In the genomic region with DNA sequence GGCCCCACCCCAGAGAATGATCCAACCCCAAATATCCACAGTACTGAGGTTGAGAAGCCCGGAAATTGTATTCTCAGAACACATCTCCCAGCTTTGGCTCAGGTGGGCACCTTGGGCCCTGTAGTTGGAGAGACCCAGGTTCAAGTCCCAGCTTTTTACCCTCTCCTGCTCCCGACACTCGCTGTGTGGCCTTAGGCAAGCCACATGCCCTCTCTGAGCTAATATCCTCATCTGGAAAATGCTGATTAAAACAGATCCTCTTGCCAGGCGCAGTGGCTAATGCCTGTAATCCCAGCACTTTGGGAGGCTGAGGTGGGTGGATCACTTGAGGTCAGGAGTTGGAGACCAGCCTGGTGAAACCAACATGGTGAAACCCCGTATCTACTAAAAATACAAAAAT, we compare ENCODE assay signal across 16 cellular contexts. TPM values are rescaled to one million over a fixed set of nuclear protein-coding genes. Genes with fewer than 3 reads are reported as not detected.
DNase-seq lines count a peak whose midpoint lies in the region; ATAC-seq, FAIRE-seq and TF ChIP-seq lines count a peak whose summit lies in the region.
"Had no signal": no experiment of that assay in that cellular context is flagged by ENCODE, and none has a peak within 500 bp of the region (broad histone marks: within the 10 kb centered on the region; RNA-seq: fewer than 3 reads in every experiment).

No MANE protein-coding gene starts in this region.

- H3K36me3 Mint-ChIP-seq in activated CD4-positive, alpha-beta T cell treated with anti-CD3 and anti-CD28 coated beads for 36 hours (ENCODE audit: low read depth), result no peaks in the 10 kb centered on the region
- H3K36me3 Mint-ChIP-seq: CD4-positive, CD25-positive, alpha-beta regulatory T cell had no signal

- ATAC-seq in HepG2 (no peak), right lobe of liver (no peak)
- no peak for ATAC-seq in activated CD4-positive, alpha-beta T cell treated with anti-CD3 and anti-CD28 coated beads for 36 hours

- TF ChIP-seq EP300 in HepG2 (IDR thresholded peaks at IDR 0.05; ENCODE audit: low read depth in 2 of 2, low read length in 2 of 2) (no peak), HepG2 (CRISPR knock-in tag; IDR thresholded peaks at IDR 0.05; ENCODE audit: borderline replicate concordance) (no peak), esophagus muscularis mucosa (IDR thresholded peaks at IDR 0.05) (no peak)

- H3K27ac ChIP-seq in HepG2 (ENCODE audit: extremely low read length, insufficient read depth, low read length) (no peak overlapping the region), right lobe of liver (no peak overlapping the region), esophagus muscularis mucosa (replicated peaks in 1 of 4) (peak overlapping the region in 3 of 4 donors; percentile 93 to 94 (median 94)), skeletal muscle tissue (ENCODE audit: low read depth, low read length) (peak overlapping the region; percentile 99)
- H3K27ac ChIP-seq: BLaER1 treated with 17β-estradiol and CSF1 and Interleukin-3, amounts not matched to agents 10 nM and 100 nM; GM23248 had no signal

- no peaks in the 10 kb centered on the region for H3K79me2 ChIP-seq in HepG2 (ENCODE audit: insufficient read depth, low read length)

- H3K4me1 Mint-ChIP-seq in activated CD4-positive, alpha-beta T cell treated with anti-CD3 and anti-CD28 coated beads for 36 hours, result no peaks in the 10 kb centered on the region
- H3K4me1 Mint-ChIP-seq: CD4-positive, CD25-positive, alpha-beta regulatory T cell had no signal

- in situ Hi-C loops in HepG2 (cut with HindIII; ENCODE audit: extremely low pct_ligation_motif_present, low pct_unique_long_range_greater_than_20kb), result no loop called here

- no peaks in the 10 kb centered on the region for H3K9me3 Mint-ChIP-seq in activated CD4-positive, alpha-beta T cell treated with anti-CD3 and anti-CD28 coated beads for 36 hours (ENCODE audit: low read depth)

- no peak overlapping the region for H2AFZ ChIP-seq in HepG2 (ENCODE audit: low read length)
- H2AFZ ChIP-seq: GM23248 had no signal

- no peak overlapping the region for H3K4me2 ChIP-seq in HepG2 (ENCODE audit: low read depth, low read length)

- DNase-seq in HepG2 (ENCODE audit: low spot score), result no peak
- no peak for DNase-seq in right lobe of liver
- DNase-seq in esophagus muscularis mucosa (ENCODE audit: extremely low spot score), result no peak
- no peak for DNase-seq in NCI-H446 treated with DMSO at 0.1 percent for 48 hours (lab: John Stamatoyannopoulos, UW)
- no peak for DNase-seq in SHP77 treated with DMSO at 0.1 percent for 48 hours (lab: John Stamatoyannopoulos, UW)
- no peak for DNase-seq in activated CD4-positive, alpha-beta T cell treated with anti-CD3 and anti-CD28 coated beads for 36 hours
- DNase-seq: 8988T; ACHN; CD4-positive, CD25-positive, alpha-beta regulatory T cell; DMS53; GF-D8; GM23248; IMR-90 had no signal

- H3K9me3 ChIP-seq in HepG2 (ENCODE audit: low read length) (no peaks in the 10 kb centered on the region), right lobe of liver (no peaks in the 10 kb centered on the region), esophagus muscularis mucosa (no peaks in the 10 kb centered on the region), skeletal muscle tissue (ENCODE audit: control insufficient read depth in 3 of 3, low read length in 3 of 3) (no peaks in the 10 kb centered on the region)
- H3K9me3 ChIP-seq: BLaER1 treated with 17β-estradiol and CSF1 and Interleukin-3, amounts not matched to agents 10 nM and 100 nM had no signal

- CTCF ChIA-PET in HepG2 (lab: Yijun Ruan, JAX; ENCODE audit: low intra/inter-chr PET ratio, low total read pairs), result no interaction called here
- CTCF ChIA-PET in activated CD4-positive, alpha-beta T cell treated with anti-CD3 and anti-CD28 coated beads for 36 hours (lab: Charles Lee), result no interaction called here

- H3K27me3 ChIP-seq in HepG2 (ENCODE audit: control insufficient read depth in 1 of 2, insufficient read depth in 2 of 2, low read length in 2 of 2), result no peaks in the 10 kb centered on the region
- no peaks in the 10 kb centered on the region for H3K27me3 ChIP-seq in right lobe of liver
- H3K27me3 ChIP-seq in esophagus muscularis mucosa, result no peaks in the 10 kb centered on the region
- peaks cover 0 to 2% (median 0%) of the 10 kb centered on the region in 3 donors for H3K27me3 ChIP-seq in skeletal muscle tissue (ENCODE audit: control insufficient read depth in 3 of 3, insufficient read depth in 3 of 3, low read length in 3 of 3)
- H3K27me3 ChIP-seq: BLaER1 treated with 17β-estradiol and CSF1 and Interleukin-3, amounts not matched to agents 10 nM and 100 nM had no signal

- TF ChIP-seq RAD21 in HepG2 (CRISPR knock-in tag; IDR thresholded peaks at IDR 0.05), result no peak

- no peak overlapping the region for H3K4me3 Mint-ChIP-seq in activated CD4-positive, alpha-beta T cell treated with anti-CD3 and anti-CD28 coated beads for 36 hours
- H3K4me3 Mint-ChIP-seq: CD4-positive, CD25-positive, alpha-beta regulatory T cell had no signal

- TF ChIP-seq CTCF in HepG2 (CRISPR knock-in tag; IDR thresholded peaks at IDR 0.05), result no peak
- no peak for TF ChIP-seq CTCF in right lobe of liver (IDR thresholded peaks at IDR 0.05)
- no peak for TF ChIP-seq CTCF in esophagus muscularis mucosa (IDR thresholded peaks at IDR 0.05)

- TF ChIP-seq POLR2A in HepG2 (IDR thresholded peaks at IDR 0.05; ENCODE audit: insufficient read depth in 1 of 2, low read depth in 2 of 2, low read length in 2 of 2) (no peak), right lobe of liver (IDR thresholded peaks at IDR 0.05) (no peak), esophagus muscularis mucosa (IDR thresholded peaks at IDR 0.05; ENCODE audit: low read depth) (no peak)

- H4K20me1 ChIP-seq in HepG2 (ENCODE audit: insufficient read depth, low read length), result no peaks in the 10 kb centered on the region
- H4K20me1 ChIP-seq: BLaER1 treated with 17β-estradiol and CSF1 and Interleukin-3, amounts not matched to agents 10 nM and 100 nM had no signal

- H3K27me3 Mint-ChIP-seq in activated CD4-positive, alpha-beta T cell treated with anti-CD3 and anti-CD28 coated beads for 36 hours, result no peaks in the 10 kb centered on the region

- 99% methylated on average over 4 of the region's 5 CpGs for WGBS in HepG2 (ENCODE audit: low lambda C conversion rate)
- 80% methylated on average over 1 of the region's 5 CpGs for WGBS in right lobe of liver (ENCODE audit: insufficient coverage, low coverage, low lambda C conversion rate, missing lambda C conversion rate)
- 90% methylated on average over 5 of the region's 5 CpGs for WGBS in esophagus muscularis mucosa

- peaks cover 35% of the 10 kb centered on the region for H3K4me1 ChIP-seq in HepG2 (ENCODE audit: insufficient read depth, low read length)
- peaks cover 0 to 40% (median 17%) of the 10 kb centered on the region in 4 donors for H3K4me1 ChIP-seq in right lobe of liver
- H3K4me1 ChIP-seq in esophagus muscularis mucosa, result peaks cover 27 to 60% (median 46%) of the 10 kb centered on the region in 4 donors
- H3K4me1 ChIP-seq in skeletal muscle tissue (ENCODE audit: control insufficient read depth in 3 of 3, insufficient read depth in 3 of 3, low read length in 3 of 3), result peaks cover 43 to 79% (median 64%) of the 10 kb centered on the region in 3 donors

- BruUV-seq in HepG2 (replicated peaks; lab: Mats Ljungman, UMichigan), result no TSS peak

- POLR2A ChIA-PET in HepG2 (lab: Yijun Ruan, JAX), result no interaction called here
- POLR2A ChIA-PET in activated CD4-positive, alpha-beta T cell treated with anti-CD3 and anti-CD28 coated beads for 36 hours (lab: Charles Lee), result no interaction called here

- intact Hi-C loops in HepG2 (cut with micrococcal nuclease; ENCODE audit: unreplicated experiment), result no loop called here
- intact Hi-C loops in right lobe of liver (cut with DNase I), result no loop called here
- intact Hi-C loops in esophagus muscularis mucosa (cut with DNase I), result loop anchor here (5.0 kb wide), 1 partner anchor 58 kb away; a partner anchor contains a TSS
- intact Hi-C loops in activated CD4-positive, alpha-beta T cell treated with anti-CD3 and anti-CD28 coated beads for 36 hours (cut with DNase I, micrococcal nuclease), result no loop called here

- no peak for FAIRE-seq in HepG2 (lab: Jason Lieb, UNC)
- FAIRE-seq: H54 had no signal

- H3K36me3 ChIP-seq in HepG2 (replicated peaks in 1 of 2; ENCODE audit: control insufficient read depth in 1 of 2, insufficient read depth in 2 of 2, low read length in 2 of 2) (no peaks in the 10 kb centered on the region), right lobe of liver (peaks cover 0 to 33% (median 16%) of the 10 kb centered on the region in 4 donors), esophagus muscularis mucosa (peaks cover 12 to 30% (median 23%) of the 10 kb centered on the region in 4 donors), skeletal muscle tissue (ENCODE audit: control insufficient read depth in 3 of 3, insufficient read depth in 3 of 3, low read length in 3 of 3) (peaks cover 15 to 39% (median 20%) of the 10 kb centered on the region in 3 donors)
- H3K36me3 ChIP-seq: BLaER1 treated with 17β-estradiol and CSF1 and Interleukin-3, amounts not matched to agents 10 nM and 100 nM had no signal

- H3K9ac ChIP-seq in HepG2 (ENCODE audit: insufficient read depth, low read depth, low read length), result no peak overlapping the region
- H3K9ac ChIP-seq in skeletal muscle tissue (ENCODE audit: low read depth in 1 of 3, low read length in 3 of 3), result peak overlapping the region in 1 of 3 donors; percentile 98
- H3K9ac ChIP-seq: GM23248 had no signal

- H3K4me3 ChIP-seq in HepG2 (replicated peaks in 1 of 3; ENCODE audit: insufficient read depth in 1 of 3, low read depth in 2 of 3, low read length in 3 of 3) (no peak overlapping the region), right lobe of liver (no peak overlapping the region), esophagus muscularis mucosa (no peak overlapping the region), skeletal muscle tissue (ENCODE audit: low read length in 3 of 3) (no peak overlapping the region)
- H3K4me3 ChIP-seq: BLaER1 treated with 17β-estradiol and CSF1 and Interleukin-3, amounts not matched to agents 10 nM and 100 nM; GM23248 had no signal

- H3K27ac Mint-ChIP-seq in activated CD4-positive, alpha-beta T cell treated with anti-CD3 and anti-CD28 coated beads for 36 hours, result no peak overlapping the region

RNA-seq across cellular contexts. Expression of a gene that starts 2.6 kb away (rescaled TPM):
- 0.80 and 1.3 TPM in 2 replicates for total RNA-seq in HepG2 (2016; rRNA removed; fragmentation: Illumina TruSeq; extraction: Trizol)
- total RNA-seq in HepG2 (2016; cell fraction: cytosol; rRNA removed; fragmentation: Illumina TruSeq; extraction: Trizol; ENCODE audit: low read depth), result 1.2 and 1.4 TPM in 2 replicates
- 0.68 and 1.3 TPM in 2 replicates for total RNA-seq in HepG2 (2016; cell fraction: insoluble cytoplasmic fraction; rRNA removed; fragmentation: Illumina TruSeq; extraction: Trizol)
- total RNA-seq in HepG2 (2016; cell fraction: membrane; rRNA removed; fragmentation: Illumina TruSeq; extraction: Trizol), result 0.12 and 0.21 TPM in 2 replicates
- 1.0 and 1.1 TPM in 2 replicates for total RNA-seq in HepG2 (2016; cell fraction: nucleus; rRNA removed; fragmentation: Illumina TruSeq; extraction: Trizol)
- polyA plus RNA-seq in HepG2 (2011; rRNA removed), result 1.1 and 1.9 TPM in 2 replicates
- 0.72 and 0.76 TPM in 2 replicates for polyA plus RNA-seq in HepG2 (2011; cell fraction: cytosol; rRNA removed)
- 12.5 and 14.8 TPM in 2 replicates for polyA plus RNA-seq in HepG2 (2011; cell fraction: nucleus; rRNA removed)
- polyA plus RNA-seq in HepG2 (2012), result 0.82 and 1.4 TPM in 2 replicates
- polyA plus RNA-seq in HepG2 (2016; cell fraction: cytosol; fragmentation: Illumina TruSeq; extraction: Trizol; ENCODE audit: low read depth), result 1.2 and 1.5 TPM in 2 replicates
- 0.48 and 0.53 TPM in 2 replicates for polyA plus RNA-seq in HepG2 (2016; cell fraction: insoluble cytoplasmic fraction; fragmentation: Illumina TruSeq; extraction: Trizol; ENCODE audit: low read depth)
- polyA plus RNA-seq in HepG2 (2016; cell fraction: membrane; fragmentation: Illumina TruSeq; extraction: Trizol; ENCODE audit: low read depth), result 0.08 and 0.13 TPM in 2 replicates
- polyA plus RNA-seq in HepG2 (2016; cell fraction: nucleus; fragmentation: Illumina TruSeq; extraction: Trizol; ENCODE audit: insufficient read depth, low read depth), result 2.9 and 3.1 TPM in 2 replicates
- 0.19 and 0.78 TPM in 2 replicates for polyA minus RNA-seq in HepG2 (2011; rRNA and poly(A)+ RNA removed; ENCODE audit: low replicate concordance)
- 1.1 and 1.3 TPM in 2 replicates for polyA minus RNA-seq in HepG2 (2011; cell fraction: cytosol; rRNA and poly(A)+ RNA removed)
- polyA minus RNA-seq in HepG2 (2011; cell fraction: nucleus; rRNA and poly(A)+ RNA removed), result 1.0 and 1.6 TPM in 2 replicates
- 10 to 100 TPM; 28.4 to 51.2 (median 39.3) TPM for total RNA-seq in right lobe of liver
- total RNA-seq in esophagus muscularis mucosa, result 100 to 1,000 TPM in 2 of 4 donors, 10 to 100 TPM in 2; 45.7 to 134 (median 91.1) TPM
- total RNA-seq in skeletal muscle tissue, result 15.7 TPM
- total RNA-seq in activated CD4-positive, alpha-beta T cell treated with anti-CD3 and anti-CD28 coated beads for 36 hours, result not detected
- total RNA-seq: CD4-positive, CD25-positive, alpha-beta regulatory T cell; GM23248 had no signal

RNA-seq across cellular contexts. Expression of a gene that starts 19.3 kb away (rescaled TPM):
- 1.6 and 1.8 TPM in 2 replicates for total RNA-seq in HepG2 (2016; rRNA removed; fragmentation: Illumina TruSeq; extraction: Trizol)
- total RNA-seq in HepG2 (2016; cell fraction: cytosol; rRNA removed; fragmentation: Illumina TruSeq; extraction: Trizol; ENCODE audit: low read depth), result 0.35 and 0.40 TPM in 2 replicates
- total RNA-seq in HepG2 (2016; cell fraction: insoluble cytoplasmic fraction; rRNA removed; fragmentation: Illumina TruSeq; extraction: Trizol), result 0.94 and 1.8 TPM in 2 replicates
- total RNA-seq in HepG2 (2016; cell fraction: membrane; rRNA removed; fragmentation: Illumina TruSeq; extraction: Trizol), result 0.65 TPM in 2 replicates
- 1.9 TPM in 2 replicates for total RNA-seq in HepG2 (2016; cell fraction: nucleus; rRNA removed; fragmentation: Illumina TruSeq; extraction: Trizol)
- polyA plus RNA-seq in HepG2 (2011; rRNA removed), result 4.8 and 6.3 TPM in 2 replicates
- 1.6 and 1.9 TPM in 2 replicates for polyA plus RNA-seq in HepG2 (2011; cell fraction: cytosol; rRNA removed)
- 31.7 and 40.6 TPM in 2 replicates for polyA plus RNA-seq in HepG2 (2011; cell fraction: nucleus; rRNA removed)
- polyA plus RNA-seq in HepG2 (2012), result 1.9 and 2.0 TPM in 2 replicates
- polyA plus RNA-seq in HepG2 (2016; cell fraction: cytosol; fragmentation: Illumina TruSeq; extraction: Trizol; ENCODE audit: low read depth), result 0.12 and 0.53 TPM in 2 replicates
- 0.77 and 1.4 TPM in 2 replicates for polyA plus RNA-seq in HepG2 (2016; cell fraction: insoluble cytoplasmic fraction; fragmentation: Illumina TruSeq; extraction: Trizol; ENCODE audit: low read depth)
- polyA plus RNA-seq in HepG2 (2016; cell fraction: membrane; fragmentation: Illumina TruSeq; extraction: Trizol; ENCODE audit: low read depth), result 0.11 and 0.52 TPM in 2 replicates
- polyA plus RNA-seq in HepG2 (2016; cell fraction: nucleus; fragmentation: Illumina TruSeq; extraction: Trizol; ENCODE audit: insufficient read depth, low read depth), result 5.8 and 8.9 TPM in 2 replicates
- polyA minus RNA-seq in HepG2 (2011; rRNA and poly(A)+ RNA removed; ENCODE audit: low replicate concordance), result 0.47 and 3.5 TPM in 2 replicates
- polyA minus RNA-seq in HepG2 (2011; cell fraction: cytosol; rRNA and poly(A)+ RNA removed), result 0.97 and 0.99 TPM in 2 replicates
- polyA minus RNA-seq in HepG2 (2011; cell fraction: nucleus; rRNA and poly(A)+ RNA removed), result 4.1 and 4.4 TPM in 2 replicates
- total RNA-seq in right lobe of liver, result 100 to 1,000 TPM in 4 of 6 experiments, 10 to 100 TPM in 2; 35.0 to 149 (median 117) TPM
- 10 to 100 TPM in 1 of 4 donors, 1 to 10 TPM in 3; 7.9 to 11.9 (median 9.1) TPM for total RNA-seq in esophagus muscularis mucosa
- total RNA-seq in skeletal muscle tissue, result 2.1 TPM
- not detected for total RNA-seq in activated CD4-positive, alpha-beta T cell treated with anti-CD3 and anti-CD28 coated beads for 36 hours
- total RNA-seq: CD4-positive, CD25-positive, alpha-beta regulatory T cell; GM23248; IMR-90 had no signal
- polyA plus RNA-seq: GM23248, IMR-90 had no signal

RNA-seq across cellular contexts. Expression of a gene that starts 24.1 kb away (rescaled TPM):
- total RNA-seq in HepG2 (2016; rRNA removed; fragmentation: Illumina TruSeq; extraction: Trizol), result 7.1 and 12.0 TPM in 2 replicates
- total RNA-seq in HepG2 (2016; cell fraction: cytosol; rRNA removed; fragmentation: Illumina TruSeq; extraction: Trizol; ENCODE audit: low read depth), result 2.0 and 2.2 TPM in 2 replicates
- total RNA-seq in HepG2 (2016; cell fraction: insoluble cytoplasmic fraction; rRNA removed; fragmentation: Illumina TruSeq; extraction: Trizol), result 5.8 and 13.0 TPM in 2 replicates
- total RNA-seq in HepG2 (2016; cell fraction: membrane; rRNA removed; fragmentation: Illumina TruSeq; extraction: Trizol), result 4.2 and 4.7 TPM in 2 replicates
- 10.2 and 12.3 TPM in 2 replicates for total RNA-seq in HepG2 (2016; cell fraction: nucleus; rRNA removed; fragmentation: Illumina TruSeq; extraction: Trizol)
- polyA plus RNA-seq in HepG2 (2011; rRNA removed), result 39.3 and 48.9 TPM in 2 replicates
- polyA plus RNA-seq in HepG2 (2011; cell fraction: cytosol; rRNA removed), result 33.3 and 38.7 TPM in 2 replicates
- 12.1 and 16.5 TPM in 2 replicates for polyA plus RNA-seq in HepG2 (2011; cell fraction: nucleus; rRNA removed)
- polyA plus RNA-seq in HepG2 (2012), result 8.4 and 14.3 TPM in 2 replicates
- 2.4 and 2.6 TPM in 2 replicates for polyA plus RNA-seq in HepG2 (2016; cell fraction: cytosol; fragmentation: Illumina TruSeq; extraction: Trizol; ENCODE audit: low read depth)
- 6.6 and 8.6 TPM in 2 replicates for polyA plus RNA-seq in HepG2 (2016; cell fraction: insoluble cytoplasmic fraction; fragmentation: Illumina TruSeq; extraction: Trizol; ENCODE audit: low read depth)
- 4.2 and 4.9 TPM in 2 replicates for polyA plus RNA-seq in HepG2 (2016; cell fraction: membrane; fragmentation: Illumina TruSeq; extraction: Trizol; ENCODE audit: low read depth)
- polyA plus RNA-seq in HepG2 (2016; cell fraction: nucleus; fragmentation: Illumina TruSeq; extraction: Trizol; ENCODE audit: insufficient read depth, low read depth), result 20.0 and 22.9 TPM in 2 replicates
- polyA minus RNA-seq in HepG2 (2011; rRNA and poly(A)+ RNA removed; ENCODE audit: low replicate concordance), result 0.77 and 28.9 TPM in 2 replicates
- polyA minus RNA-seq in HepG2 (2011; cell fraction: cytosol; rRNA and poly(A)+ RNA removed), result 12.1 and 23.5 TPM in 2 replicates
- polyA minus RNA-seq in HepG2 (2011; cell fraction: nucleus; rRNA and poly(A)+ RNA removed), result 3.2 and 5.6 TPM in 2 replicates
- 1,000 to 10,000 TPM in 2 of 6 experiments, 100 to 1,000 TPM in 4; 331 to 1,334 (median 524) TPM for total RNA-seq in right lobe of liver
- total RNA-seq in esophagus muscularis mucosa, result 1 to 10 TPM in 2 of 4 donors, under 1 TPM in 2; 0.17 to 9.4 (median 0.79) TPM
- total RNA-seq in skeletal muscle tissue, result 0.52 TPM
- total RNA-seq in activated CD4-positive, alpha-beta T cell treated with anti-CD3 and anti-CD28 coated beads for 36 hours, result under 1 TPM; 0.35 to 0.57 TPM
- total RNA-seq: GM23248, IMR-90 had no signal
- polyA plus RNA-seq: GM23248, IMR-90 had no signal

RNA-seq across cellular contexts. Expression of a gene that starts 43.6 kb away (rescaled TPM):
- total RNA-seq in HepG2 (2016; rRNA removed; fragmentation: Illumina TruSeq; extraction: Trizol) (47.9 and 51.1 TPM in 2 replicates), right lobe of liver (10 to 100 TPM in 5 of 6 experiments, 1 to 10 TPM in 1; 8.4 to 16.3 (median 14.0) TPM), esophagus muscularis mucosa (10 to 100 TPM; 30.5 to 72.3 (median 45.5) TPM), skeletal muscle tissue (33.9 TPM)
- 7.5 and 8.8 TPM in 2 replicates for total RNA-seq in HepG2 (2016; cell fraction: cytosol; rRNA removed; fragmentation: Illumina TruSeq; extraction: Trizol; ENCODE audit: low read depth)
- 38.9 and 55.4 TPM in 2 replicates for total RNA-seq in HepG2 (2016; cell fraction: insoluble cytoplasmic fraction; rRNA removed; fragmentation: Illumina TruSeq; extraction: Trizol)
- total RNA-seq in HepG2 (2016; cell fraction: membrane; rRNA removed; fragmentation: Illumina TruSeq; extraction: Trizol), result 11.6 and 13.8 TPM in 2 replicates
- 29.4 and 31.2 TPM in 2 replicates for total RNA-seq in HepG2 (2016; cell fraction: nucleus; rRNA removed; fragmentation: Illumina TruSeq; extraction: Trizol)
- 20.0 and 26.0 TPM in 2 replicates for polyA plus RNA-seq in HepG2 (2011; rRNA removed)
- polyA plus RNA-seq in HepG2 (2011; cell fraction: cytosol; rRNA removed), result 11.0 and 22.9 TPM in 2 replicates
- 50.4 and 56.5 TPM in 2 replicates for polyA plus RNA-seq in HepG2 (2011; cell fraction: nucleus; rRNA removed)
- 20.9 and 29.2 TPM in 2 replicates for polyA plus RNA-seq in HepG2 (2012)
- 5.7 and 6.4 TPM in 2 replicates for polyA plus RNA-seq in HepG2 (2016; cell fraction: cytosol; fragmentation: Illumina TruSeq; extraction: Trizol; ENCODE audit: low read depth)
- 59.0 and 65.1 TPM in 2 replicates for polyA plus RNA-seq in HepG2 (2016; cell fraction: insoluble cytoplasmic fraction; fragmentation: Illumina TruSeq; extraction: Trizol; ENCODE audit: low read depth)
- polyA plus RNA-seq in HepG2 (2016; cell fraction: membrane; fragmentation: Illumina TruSeq; extraction: Trizol; ENCODE audit: low read depth), result 8.6 and 10.8 TPM in 2 replicates
- 76.7 and 79.6 TPM in 2 replicates for polyA plus RNA-seq in HepG2 (2016; cell fraction: nucleus; fragmentation: Illumina TruSeq; extraction: Trizol; ENCODE audit: insufficient read depth, low read depth)
- 12.6 and 23.4 TPM in 2 replicates for polyA minus RNA-seq in HepG2 (2011; rRNA and poly(A)+ RNA removed; ENCODE audit: low replicate concordance)
- polyA minus RNA-seq in HepG2 (2011; cell fraction: cytosol; rRNA and poly(A)+ RNA removed), result 10.2 and 16.9 TPM in 2 replicates
- polyA minus RNA-seq in HepG2 (2011; cell fraction: nucleus; rRNA and poly(A)+ RNA removed), result 12.0 and 12.8 TPM in 2 replicates
- total RNA-seq in activated CD4-positive, alpha-beta T cell treated with anti-CD3 and anti-CD28 coated beads for 36 hours, result 10 to 100 TPM; 50.5 to 68.1 TPM

RNA-seq across cellular contexts. Expression of a gene that starts 43.8 kb away (rescaled TPM):
- total RNA-seq in HepG2 (2016; rRNA removed; fragmentation: Illumina TruSeq; extraction: Trizol), result 37.0 and 67.1 TPM in 2 replicates
- 14.3 and 14.5 TPM in 2 replicates for total RNA-seq in HepG2 (2016; cell fraction: cytosol; rRNA removed; fragmentation: Illumina TruSeq; extraction: Trizol; ENCODE audit: low read depth)
- total RNA-seq in HepG2 (2016; cell fraction: insoluble cytoplasmic fraction; rRNA removed; fragmentation: Illumina TruSeq; extraction: Trizol), result 29.9 and 68.6 TPM in 2 replicates
- 59.5 and 62.2 TPM in 2 replicates for total RNA-seq in HepG2 (2016; cell fraction: membrane; rRNA removed; fragmentation: Illumina TruSeq; extraction: Trizol)
- 51.6 and 59.6 TPM in 2 replicates for total RNA-seq in HepG2 (2016; cell fraction: nucleus; rRNA removed; fragmentation: Illumina TruSeq; extraction: Trizol)
- polyA plus RNA-seq in HepG2 (2011; rRNA removed), result 45.5 and 56.2 TPM in 2 replicates
- polyA plus RNA-seq in HepG2 (2011; cell fraction: cytosol; rRNA removed), result 55.1 and 78.1 TPM in 2 replicates
- polyA plus RNA-seq in HepG2 (2011; cell fraction: nucleus; rRNA removed), result 60.7 and 73.5 TPM in 2 replicates
- polyA plus RNA-seq in HepG2 (2012), result 31.8 and 42.2 TPM in 2 replicates
- polyA plus RNA-seq in HepG2 (2016; cell fraction: cytosol; fragmentation: Illumina TruSeq; extraction: Trizol; ENCODE audit: low read depth), result 17.9 and 18.2 TPM in 2 replicates
- polyA plus RNA-seq in HepG2 (2016; cell fraction: insoluble cytoplasmic fraction; fragmentation: Illumina TruSeq; extraction: Trizol; ENCODE audit: low read depth), result 55.9 and 71.2 TPM in 2 replicates
- 62.0 and 68.4 TPM in 2 replicates for polyA plus RNA-seq in HepG2 (2016; cell fraction: membrane; fragmentation: Illumina TruSeq; extraction: Trizol; ENCODE audit: low read depth)
- 120 and 123 TPM in 2 replicates for polyA plus RNA-seq in HepG2 (2016; cell fraction: nucleus; fragmentation: Illumina TruSeq; extraction: Trizol; ENCODE audit: insufficient read depth, low read depth)
- polyA minus RNA-seq in HepG2 (2011; rRNA and poly(A)+ RNA removed; ENCODE audit: low replicate concordance), result 0.23 and 250 TPM in 2 replicates
- 72.0 and 86.5 TPM in 2 replicates for polyA minus RNA-seq in HepG2 (2011; cell fraction: cytosol; rRNA and poly(A)+ RNA removed)
- polyA minus RNA-seq in HepG2 (2011; cell fraction: nucleus; rRNA and poly(A)+ RNA removed), result 23.2 and 24.5 TPM in 2 replicates
- total RNA-seq in right lobe of liver, result 1 to 10 TPM; 1.0 to 6.5 (median 2.3) TPM
- 10 to 100 TPM in 2 of 4 donors, 1 to 10 TPM in 2; 3.7 to 22.5 (median 14.2) TPM for total RNA-seq in esophagus muscularis mucosa
- 11.5 TPM for total RNA-seq in skeletal muscle tissue
- total RNA-seq in activated CD4-positive, alpha-beta T cell treated with anti-CD3 and anti-CD28 coated beads for 36 hours, result not detected
- total RNA-seq: CD4-positive, CD25-positive, alpha-beta regulatory T cell; GM23248 had no signal
- polyA plus RNA-seq: CD4-positive, CD25-positive, alpha-beta regulatory T cell; GM23248 had no signal

Comparison
In these comparisons a context has a peak if more than half of its experiments do, and no peak if none do; other contexts are left out.
1. RNA of a gene that starts 24.1 kb away (total RNA-seq): 331 to 1,334 TPM in right lobe of liver; 2.0 to 13.0 TPM in HepG2, 0.17 to 9.4 TPM in esophagus muscularis mucosa, 0.35 to 0.57 TPM in activated CD4-positive, alpha-beta T cell treated with anti-CD3 and anti-CD28 coated beads for 36 hours and 0.52 TPM in skeletal muscle tissue (single experiment); every median in the first group is over 10 times any median in the second.
2. H3K27ac ChIP-seq: peak in esophagus muscularis mucosa (3 of 4) and skeletal muscle tissue (single experiment); none in HepG2 (single experiment) and right lobe of liver (0 of 3).